8 cellular contexts compared by ENCODE assay signal in genomic region chr5:176817864-176818377, GRCh38. TPM values are rescaled to one million over a fixed set of nuclear protein-coding genes. Genes with fewer than 3 reads are reported as not detected.
DNase-seq lines count a peak whose midpoint lies in the region; ATAC-seq and TF ChIP-seq lines count a peak whose summit lies in the region.

No MANE protein-coding gene starts in this region.

- TF ChIP-seq CTCF in brain microvascular endothelial cell (IDR thresholded peaks at IDR 0.05; ENCODE audit: low read depth, low read length, missing control alignments) = peak; percentile 64
- peak in 1 of 4 donors; percentile 13 for TF ChIP-seq CTCF in right lobe of liver (IDR thresholded peaks at IDR 0.05)

- no peak for TF ChIP-seq POLR2A in right lobe of liver (IDR thresholded peaks at IDR 0.05)

- H3K4me1 ChIP-seq in right lobe of liver = peaks cover 0 to 8% (median 0%) of the 10 kb centered on the region in 4 donors
- H3K4me1 ChIP-seq in urinary bladder (ENCODE audit: insufficient read depth) = no peaks in the 10 kb centered on the region

- no peaks in the 10 kb centered on the region for H3K9me3 ChIP-seq in right lobe of liver

- H3K4me3 ChIP-seq in brain microvascular endothelial cell (ENCODE audit: low read depth, low read length) = peak overlapping the region; percentile 24
- H3K4me3 ChIP-seq in right lobe of liver = peak overlapping the region in 1 of 3 donors; percentile 26
- peak overlapping the region; percentile 36 for H3K4me3 ChIP-seq in urinary bladder (ENCODE audit: low read depth, low read length)

- WGBS in right lobe of liver (ENCODE audit: insufficient coverage, low coverage, low lambda C conversion rate, missing lambda C conversion rate) = no CpG with 5 or more reads among the region's 52 CpGs
- under 1% methylated on average over 52 of the region's 52 CpGs for WGBS in urinary bladder

- intact Hi-C loops in right lobe of liver (cut with DNase I) = no loop called here

- in situ Hi-C loops in brain microvascular endothelial cell (cut with HindIII; ENCODE audit: low pct_ligation_motif_present, low sequenced_read_pairs) = no loop called here

- peak; percentile 28 for ATAC-seq in GM21423 (IDR thresholded peaks at IDR 0.05; ENCODE audit: unreplicated experiment)
- ATAC-seq in right lobe of liver = peak in 3 of 4 donors; percentile 8 to 37 (median 31)
- ATAC-seq in HG03442 (IDR thresholded peaks at IDR 0.05; ENCODE audit: unreplicated experiment) = no peak

- H3K27me3 ChIP-seq in brain microvascular endothelial cell (replicated peaks) (peaks cover 44% of the 10 kb centered on the region), right lobe of liver (peaks cover 0 to 8% of the 10 kb centered on the region in 2 donors)

- H3K36me3 ChIP-seq in brain microvascular endothelial cell (replicated peaks) = no peaks in the 10 kb centered on the region
- H3K36me3 ChIP-seq in right lobe of liver = no peaks in the 10 kb centered on the region
- H3K36me3 ChIP-seq in urinary bladder (ENCODE audit: insufficient read depth) = no peaks in the 10 kb centered on the region

- H3K27ac ChIP-seq in brain microvascular endothelial cell (no peak overlapping the region), right lobe of liver (no peak overlapping the region), urinary bladder (ENCODE audit: low read depth) (no peak overlapping the region)

- DNase-seq in EL (peak; percentile 38), NCI-H2081 (lab: John Stamatoyannopoulos, UW) (peak; percentile 76 to 82), brain microvascular endothelial cell (no peak), right lobe of liver (no peak), NCI-H1436 (lab: John Stamatoyannopoulos, UW) (no peak)

RNA-seq across cellular contexts. Expression of gene UNC5A, which starts 7.6 kb away (rescaled TPM):
- total RNA-seq in right lobe of liver = not detected
- 0.32 TPM for total RNA-seq in urinary bladder
- polyA plus RNA-seq in urinary bladder = 0.19 TPM

Comparison
In these comparisons a context has a peak if more than half of its experiments do, and no peak if none do; other contexts are left out.
1. DNase-seq: peak in EL (single experiment) and NCI-H2081 (2 of 2); none in brain microvascular endothelial cell (single experiment), right lobe of liver (0 of 3) and NCI-H1436 (single experiment).